1 cellular context compared by ENCODE assay signal in genomic region chr5:132293992-132294727, GRCh38.
TF ChIP-seq lines count a peak whose summit lies in the region.

TSS of gene SLC22A4 (plus strand) at chr5:132294394. CDS start at chr5:132294617, 223 bp downstream.

TF ChIP-seq in K562, 482 proteins besides CTCF, POLR2A, EP300 and RAD21 (continued from another document and continues in another):
- TF ChIP-seq ZBTB40 (IDR thresholded peaks at IDR 0.05): no peak; the same call in 1 of the 2 replicates
- TF ChIP-seq ZBTB40 (CRISPR knock-in tag; IDR thresholded peaks at IDR 0.05): 0 out of 2 replicates have a peak, but pooled peaks have one; percentile 2
- no peak for TF ChIP-seq ZNF274 (IDR thresholded peaks at IDR 0.05; ENCODE audit: borderline replicate concordance, low read depth, low read length)
- TF ChIP-seq NFRKB (IDR thresholded peaks at IDR 0.05; ENCODE audit: low read depth): no peak
- no peak for TF ChIP-seq POU5F1 (IDR thresholded peaks at IDR 0.05; ENCODE audit: borderline replicate concordance, low read depth, low read length, partially characterized antibody)
- no peak for TF ChIP-seq CTCFL (IDR thresholded peaks at IDR 0.05; ENCODE audit: borderline replicate concordance, insufficient read depth, low read depth, low read length, poor library complexity, severe bottlenecking)
- TF ChIP-seq ZNF3 (CRISPR knock-in tag; IDR thresholded peaks at IDR 0.05): no peak
- TF ChIP-seq ZNF655 (CRISPR knock-in tag; IDR thresholded peaks at IDR 0.05): no peak
- no peak for TF ChIP-seq ZNF764 (CRISPR knock-in tag; IDR thresholded peaks at IDR 0.05; ENCODE audit: low read depth)
- no peak for TF ChIP-seq ILK (tag; IDR thresholded peaks at IDR 0.05; ENCODE audit: borderline replicate concordance, low read depth)
- TF ChIP-seq CTBP1 (IDR thresholded peaks at IDR 0.05; ENCODE audit: borderline replicate concordance): no peak; the same call in 1 of the 2 replicates
- no peak for TF ChIP-seq ZNF644 (tag; IDR thresholded peaks at IDR 0.05; ENCODE audit: low read depth)
- TF ChIP-seq NR2F6 (CRISPR knock-in tag; IDR thresholded peaks at IDR 0.05): no peak
- TF ChIP-seq RBM34 (IDR thresholded peaks at IDR 0.05; ENCODE audit: borderline replicate concordance, insufficient read depth, low read length): no peak
- TF ChIP-seq ID3 (CRISPR knock-in tag; IDR thresholded peaks at IDR 0.05): no peak
- no peak for TF ChIP-seq ID3 (tag; IDR thresholded peaks at IDR 0.05)
- 0 out of 2 replicates have a peak, but pooled peaks have one; percentile 6 for TF ChIP-seq DMBX1 (CRISPR knock-in tag; IDR thresholded peaks at IDR 0.05; ENCODE audit: borderline replicate concordance)
- TF ChIP-seq TEAD2 (tag; IDR thresholded peaks at IDR 0.05): no peak
- peak; percentile 16 for TF ChIP-seq RB1 (IDR thresholded peaks at IDR 0.05; ENCODE audit: low read depth)
- TF ChIP-seq STAT6 (CRISPR knock-in tag; IDR thresholded peaks at IDR 0.05): no peak
- TF ChIP-seq BRD9 (IDR thresholded peaks at IDR 0.05; ENCODE audit: low read depth, partially characterized antibody): no peak
- TF ChIP-seq MCM2 (IDR thresholded peaks at IDR 0.05; ENCODE audit: low read depth): no peak
- peak in 1 of 2 experiments; percentile 67; a peak in 2 of 4 replicates for TF ChIP-seq HDAC1 (IDR thresholded peaks at IDR 0.05)
- TF ChIP-seq ZNF224 (CRISPR knock-in tag; IDR thresholded peaks at IDR 0.05): 0 out of 2 replicates have a peak, but pooled peaks have one; percentile 71
- no peak for TF ChIP-seq ZNF197 (CRISPR knock-in tag; IDR thresholded peaks at IDR 0.05; ENCODE audit: low read depth)
- peak; percentile 79; the same call in 1 of the 2 replicates for TF ChIP-seq SAFB (IDR thresholded peaks at IDR 0.05; ENCODE audit: borderline replicate concordance, low read depth, low read length)
- TF ChIP-seq ZBTB34 (CRISPR knock-in tag; IDR thresholded peaks at IDR 0.05): no peak
- TF ChIP-seq ZNF696 (CRISPR knock-in tag; conservative IDR thresholded peaks at IDR 0.05): no peak
- no peak for TF ChIP-seq RHOXF2B (CRISPR knock-in tag; conservative IDR thresholded peaks at IDR 0.05)
- TF ChIP-seq ZSCAN32 (CRISPR knock-in tag; IDR thresholded peaks at IDR 0.05): no peak
- no peak for TF ChIP-seq PHF8 (IDR thresholded peaks at IDR 0.05; ENCODE audit: borderline replicate concordance, low read length)
- no peak for TF ChIP-seq SMC3 (conservative IDR thresholded peaks at IDR 0.05; ENCODE audit: insufficient read depth, low read depth, low read length)
- TF ChIP-seq THRAP3 (IDR thresholded peaks at IDR 0.05; ENCODE audit: borderline replicate concordance): no peak
- no peak for TF ChIP-seq ZNF140 (CRISPR knock-in tag; IDR thresholded peaks at IDR 0.05)
- no peak for TF ChIP-seq HDAC2 (IDR thresholded peaks at IDR 0.05)
- TF ChIP-seq TBP (optimal IDR thresholded peaks at IDR 0.05; ENCODE audit: low read depth, low read length): no peak
- 0 out of 4 replicates have a peak, but pooled peaks of 1 of the 2 experiments have one; percentile 27 for TF ChIP-seq ARNT (IDR thresholded peaks at IDR 0.05)
- no peak for TF ChIP-seq CXXC5 (CRISPR knock-in tag; IDR thresholded peaks at IDR 0.05)
- no peak for TF ChIP-seq ZNF592 (IDR thresholded peaks at IDR 0.05)
- TF ChIP-seq ZNF511 (CRISPR knock-in tag; IDR thresholded peaks at IDR 0.05): peak; percentile 34; the same call in 1 of the 2 replicates
